Comparison of ENCODE assay signal across 9 cellular contexts in genomic region chr16:56401482-56401881, GRCh38. TPM values are rescaled to one million over a fixed set of nuclear protein-coding genes. Genes with fewer than 3 reads are reported as not detected.
DNase-seq lines count a peak whose midpoint lies in the region; ATAC-seq and TF ChIP-seq lines count a peak whose summit lies in the region.
"Had no signal": no experiment of that assay in that cellular context is flagged by ENCODE, and none has a peak within 500 bp of the region (broad histone marks: within the 10 kb centered on the region; RNA-seq: fewer than 3 reads in every experiment).

No MANE protein-coding gene starts in this region.

- TF ChIP-seq CTCF in HL-60 (IDR thresholded peaks at IDR 0.05; ENCODE audit: insufficient read depth, low read length) (peak; percentile 16), WTC11 (IDR thresholded peaks at IDR 0.05) (peak; percentile 39; the same call in 1 of the 2 replicates)

- no peak overlapping the region for H3K27ac ChIP-seq in HL-60 (replicated peaks)

- CTCF ChIA-PET in WTC11 (lab: Charles Lee), result interaction anchor here (0.5 to 2.2 kb wide), 11 partner anchors 12 to 62 kb away, joined by 3 to 12 read pairs (median 4); partner anchors contain the start of genes NUDT21 and OGFOD1
- CTCF ChIA-PET in activated naive CD4-positive, alpha-beta T cell treated with anti-CD3 and anti-CD28 coated beads for 36 hours (lab: Charles Lee), result interaction anchor here (0.6 to 1.1 kb wide), 5 partner anchors 10 to 46 kb away, joined by 3 to 7 read pairs (median 3); no protein-coding TSS in a partner anchor

- intact Hi-C loops in activated naive CD4-positive, alpha-beta T cell treated with anti-CD3 and anti-CD28 coated beads for 36 hours (cut with micrococcal nuclease), result no loop called here

- ATAC-seq in WTC11 (peak; percentile 95), GM21526 (IDR thresholded peaks at IDR 0.05; ENCODE audit: low FRiP score, unreplicated experiment) (no peak)

- POLR2A ChIA-PET in WTC11 (lab: Charles Lee), result interaction anchor here (0.5 kb wide), 1 partner anchor 43 kb away, joined by 4 read pairs; no protein-coding TSS in a partner anchor

- H3K27me3 ChIP-seq in HL-60 (ENCODE audit: insufficient read depth, poor library complexity, severe bottlenecking), result no peaks in the 10 kb centered on the region

- H3K27ac Mint-ChIP-seq in WTC11, result no peak overlapping the region
- no peak overlapping the region for H3K27ac Mint-ChIP-seq in activated naive CD4-positive, alpha-beta T cell treated with anti-CD3 and anti-CD28 coated beads for 36 hours
- H3K27ac Mint-ChIP-seq: activated naive CD4-positive, alpha-beta T cell treated with anti-CD3 and anti-CD28 coated beads, Interleukin-2, amount 50 U/mL, for 72 hours had no signal

- H3K4me3 ChIP-seq in HL-60 (replicated peaks; ENCODE audit: insufficient read depth, low read length), result no peak overlapping the region

- no peaks in the 10 kb centered on the region for H3K4me1 Mint-ChIP-seq in WTC11
- H3K4me1 Mint-ChIP-seq in activated naive CD4-positive, alpha-beta T cell treated with anti-CD3 and anti-CD28 coated beads for 36 hours (ENCODE audit: low read depth), result no peaks in the 10 kb centered on the region

- H3K36me3 Mint-ChIP-seq in WTC11, result peaks cover 44% of the 10 kb centered on the region
- peaks cover 45% of the 10 kb centered on the region for H3K36me3 Mint-ChIP-seq in activated naive CD4-positive, alpha-beta T cell treated with anti-CD3 and anti-CD28 coated beads for 36 hours (ENCODE audit: low read depth)

- DNase-seq in DMS 273 treated with DMSO at 0.1 percent for 48 hours (lab: John Stamatoyannopoulos, UW), result peak; percentile 21
- DNase-seq in HL-60 (ENCODE audit: low read depth in 1 of 2, low spot score in 1 of 2), result no peak
- DNase-seq in WTC11 (ENCODE audit: low spot score), result peak; percentile 32
- DNase-seq in lung microvascular endothelial cell (ENCODE audit: low read depth in 2 of 2), result peak; percentile 5 to 12
- DNase-seq in stimulated activated CD4-positive, alpha-beta T cell treated with anti-CD3 and anti-CD28 coated beads, Interleukin-4, amount 100 ng/mL, for 4 hours, result no peak
- no peak for DNase-seq in activated gamma-delta T cell treated with Interleukin-2 at 50 U/mL for 16 hours
- no peak for DNase-seq in activated naive CD4-positive, alpha-beta T cell treated with anti-CD3 and anti-CD28 coated beads for 36 hours

- H3K9me3 Mint-ChIP-seq in WTC11, result no peaks in the 10 kb centered on the region
- H3K9me3 Mint-ChIP-seq in activated naive CD4-positive, alpha-beta T cell treated with anti-CD3 and anti-CD28 coated beads for 36 hours, result no peaks in the 10 kb centered on the region
- H3K9me3 Mint-ChIP-seq: activated naive CD4-positive, alpha-beta T cell treated with anti-CD3 and anti-CD28 coated beads, Interleukin-2, amount 50 U/mL, for 72 hours had no signal

- no peak overlapping the region for H3K4me3 Mint-ChIP-seq in WTC11
- no peak overlapping the region for H3K4me3 Mint-ChIP-seq in activated naive CD4-positive, alpha-beta T cell treated with anti-CD3 and anti-CD28 coated beads for 36 hours

- H3K27me3 Mint-ChIP-seq in WTC11 (ENCODE audit: low read depth), result no peaks in the 10 kb centered on the region
- H3K27me3 Mint-ChIP-seq in activated naive CD4-positive, alpha-beta T cell treated with anti-CD3 and anti-CD28 coated beads for 36 hours (ENCODE audit: low read depth), result no peaks in the 10 kb centered on the region

TF ChIP-seq in WTC11, 78 proteins besides CTCF, POLR2A, EP300 and RAD21:
- TF ChIP-seq EMX1 (CRISPR knock-in tag; IDR thresholded peaks at IDR 0.05), result no peak
- TF ChIP-seq CREB1 (CRISPR knock-in tag; IDR thresholded peaks at IDR 0.05), result no peak
- TF ChIP-seq ZNF512 (CRISPR knock-in tag; IDR thresholded peaks at IDR 0.05; ENCODE audit: borderline replicate concordance), result no peak
- TF ChIP-seq GRHL2 (CRISPR knock-in tag; IDR thresholded peaks at IDR 0.05; ENCODE audit: insufficient replicate concordance, severe bottlenecking), result no peak
- no peak for TF ChIP-seq ZNF532 (CRISPR knock-in tag; IDR thresholded peaks at IDR 0.05; ENCODE audit: borderline replicate concordance)
- TF ChIP-seq ATF2 (CRISPR knock-in tag; IDR thresholded peaks at IDR 0.05; ENCODE audit: borderline replicate concordance, low read depth), result no peak

RNA-seq across cellular contexts. Expression of gene AMFR, which starts 23.9 kb away (rescaled TPM):
- total RNA-seq in WTC11 (2021) (31.2 to 34.5 TPM (median 31.7 TPM) in 3 replicates), lung microvascular endothelial cell (219 and 401 TPM in 2 replicates)
- total RNA-seq in activated naive CD4-positive, alpha-beta T cell treated with anti-CD3 and anti-CD28 coated beads for 36 hours, result 10 to 100 TPM; 26.7 to 33.0 TPM

RNA-seq across cellular contexts. Expression of gene NUDT21, which starts 49.6 kb away (rescaled TPM):
- 247 to 263 TPM (median 259 TPM) in 3 replicates for total RNA-seq in WTC11 (2021)
- 57.5 and 65.3 TPM in 2 replicates for total RNA-seq in lung microvascular endothelial cell
- total RNA-seq in activated naive CD4-positive, alpha-beta T cell treated with anti-CD3 and anti-CD28 coated beads for 36 hours, result 100 to 1,000 TPM; 324 to 330 TPM

RNA-seq across cellular contexts. Expression of gene OGFOD1, which starts 49.9 kb away (rescaled TPM):
- total RNA-seq in WTC11 (2021) (50.5 to 52.2 TPM (median 50.7 TPM) in 3 replicates), lung microvascular endothelial cell (23.3 and 25.2 TPM in 2 replicates)
- total RNA-seq in activated naive CD4-positive, alpha-beta T cell treated with anti-CD3 and anti-CD28 coated beads for 36 hours, result 10 to 100 TPM; 48.5 to 50.6 TPM

Comparison
In these comparisons a context has a peak if more than half of its experiments do, and no peak if none do; other contexts are left out.
1. DNase-seq: peak in DMS 273 treated with DMSO at 0.1 percent for 48 hours (single experiment), WTC11 (single experiment) and lung microvascular endothelial cell (2 of 2); none in HL-60 (0 of 2), stimulated activated CD4-positive, alpha-beta T cell treated with anti-CD3 and anti-CD28 coated beads, Interleukin-4, amount 100 ng/mL, for 4 hours (0 of 2), activated gamma-delta T cell treated with Interleukin-2 at 50 U/mL for 16 hours (single experiment) and activated naive CD4-positive, alpha-beta T cell treated with anti-CD3 and anti-CD28 coated beads for 36 hours (single experiment).